In genomic region chr3:11846281-11847034, GRCh38 we compare ENCODE assay signal across 8 cellular contexts. TPM values are rescaled to one million over a fixed set of nuclear protein-coding genes. Genes with fewer than 3 reads are reported as not detected.
DNase-seq lines count a peak whose midpoint lies in the region; ATAC-seq, FAIRE-seq and TF ChIP-seq lines count a peak whose summit lies in the region.

A gene with protein sequence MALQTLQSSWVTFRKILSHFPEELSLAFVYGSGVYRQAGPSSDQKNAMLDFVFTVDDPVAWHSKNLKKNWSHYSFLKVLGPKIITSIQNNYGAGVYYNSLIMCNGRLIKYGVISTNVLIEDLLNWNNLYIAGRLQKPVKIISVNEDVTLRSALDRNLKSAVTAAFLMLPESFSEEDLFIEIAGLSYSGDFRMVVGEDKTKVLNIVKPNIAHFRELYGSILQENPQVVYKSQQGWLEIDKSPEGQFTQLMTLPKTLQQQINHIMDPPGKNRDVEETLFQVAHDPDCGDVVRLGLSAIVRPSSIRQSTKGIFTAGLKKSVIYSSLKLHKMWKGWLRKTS (minus strand): TSS chr3:11846885. CDS start chr3:11846636, 249 bp downstream.

- H3K27ac ChIP-seq in HepG2 (ENCODE audit: extremely low read length, insufficient read depth, low read length): peak within 1 kb of the TSS; percentile 38

- DNase-seq in C1 segment of cervical spinal cord (lab: John Stamatoyannopoulos, UW) (peak; percentile 21 to 92 (median 80)), GM19239 (ENCODE audit: insufficient read length, low spot score) (peak; percentile 78), NCI-H526 (lab: John Stamatoyannopoulos, UW) (peak; percentile 82 to 94), HepG2 (ENCODE audit: low spot score) (peak; percentile 78)
- DNase-seq in activated CD4-positive, alpha-beta T cell treated with anti-CD3 and anti-CD28 coated beads, Interleukin-2, amount 50 U/mL, for 1 hour: peak; percentile 86
- peak; percentile 91 for DNase-seq in stimulated activated CD4-positive, alpha-beta T cell treated with anti-CD3 and anti-CD28 coated beads, Interleukin-4, amount 100 ng/mL, for 1 hour

- under 1% methylated on average over 38 of the region's 58 CpGs for WGBS in HepG2 (ENCODE audit: low lambda C conversion rate)

- FAIRE-seq in GM19239 (lab: Jason Lieb, UNC) (peak; percentile 68), HepG2 (lab: Jason Lieb, UNC) (peak; percentile 64)

- H2AFZ ChIP-seq in HepG2 (ENCODE audit: low read length): peak within 1 kb of the TSS; percentile 87

- in situ Hi-C loops in HepG2 (cut with HindIII; ENCODE audit: extremely low pct_ligation_motif_present, low pct_unique_long_range_greater_than_20kb): no loop called here

- peaks cover 23% of the 10 kb centered on the region for H3K4me1 Mint-ChIP-seq in dendritic cell treated with granulocyte-macrophage colony-stimulating factor and Interleukin-4, amounts not matched to agents 40 ng/mL and 50 ng/mL, for 4 days (ENCODE audit: low read depth)

- H3K9me3 ChIP-seq in HepG2 (ENCODE audit: low read length): no peaks in the 10 kb centered on the region

- H4K20me1 ChIP-seq in HepG2 (ENCODE audit: insufficient read depth, low read length): no peaks in the 10 kb centered on the region

- CTCF ChIA-PET in HepG2 (lab: Yijun Ruan, JAX; ENCODE audit: low intra/inter-chr PET ratio, low total read pairs): no interaction called here

- peak within 1 kb of the TSS; percentile 98 for H3K4me3 Mint-ChIP-seq in dendritic cell treated with granulocyte-macrophage colony-stimulating factor and Interleukin-4, amounts not matched to agents 40 ng/mL and 50 ng/mL, for 4 days

- H3K36me3 Mint-ChIP-seq in dendritic cell treated with granulocyte-macrophage colony-stimulating factor and Interleukin-4, amounts not matched to agents 40 ng/mL and 50 ng/mL, for 4 days (ENCODE audit: low read depth): peaks cover 35% of the 10 kb centered on the region

- peaks cover 11 to 21% of the 10 kb centered on the region in 2 experiments; a peak in 4 of 5 replicates for H3K36me3 ChIP-seq in HepG2 (replicated peaks in 1 of 2; ENCODE audit: control insufficient read depth in 1 of 2, insufficient read depth in 2 of 2, low read length in 2 of 2)

- TF ChIP-seq POLR2A in HepG2 (IDR thresholded peaks at IDR 0.05; ENCODE audit: insufficient read depth in 1 of 2, low read depth in 2 of 2, low read length in 2 of 2): peak; percentile 70 to 97

- H3K27ac Mint-ChIP-seq in dendritic cell treated with granulocyte-macrophage colony-stimulating factor and Interleukin-4, amounts not matched to agents 40 ng/mL and 50 ng/mL, for 4 days: peak within 1 kb of the TSS; percentile 97

- peak within 1 kb of the TSS; percentile 75 to 89 (median 81) for H3K4me3 ChIP-seq in HepG2 (replicated peaks in 1 of 3; ENCODE audit: insufficient read depth in 1 of 3, low read depth in 2 of 3, low read length in 3 of 3)

- ATAC-seq in HG03457 (IDR thresholded peaks at IDR 0.05; ENCODE audit: unreplicated experiment) (peak; percentile 99), HepG2 (peak; percentile 99)

- POLR2A ChIA-PET in HepG2 (lab: Yijun Ruan, JAX): interaction anchor here (1.1 kb wide), 1 partner anchor 21 kb away, joined by 3 read pairs; no protein-coding TSS in a partner anchor

- TF ChIP-seq CTCF in HepG2 (CRISPR knock-in tag; IDR thresholded peaks at IDR 0.05): peak; percentile 99

- H3K9ac ChIP-seq in HepG2 (ENCODE audit: insufficient read depth, low read depth, low read length): peak within 1 kb of the TSS; percentile 74

- no peak for TF ChIP-seq EP300 in HepG2 (IDR thresholded peaks at IDR 0.05; ENCODE audit: low read depth in 2 of 2, low read length in 2 of 2)
- TF ChIP-seq EP300 in HepG2 (CRISPR knock-in tag; IDR thresholded peaks at IDR 0.05; ENCODE audit: borderline replicate concordance): no peak

- H3K79me2 ChIP-seq in HepG2 (ENCODE audit: insufficient read depth, low read length): peaks cover 20% of the 10 kb centered on the region

- intact Hi-C loops in dendritic cell treated with granulocyte-macrophage colony-stimulating factor and Interleukin-4, amounts not matched to agents 40 ng/mL and 50 ng/mL, for 4 days (cut with micrococcal nuclease): no loop called here
- intact Hi-C loops in HepG2 (cut with micrococcal nuclease; ENCODE audit: unreplicated experiment): loop anchor here (5.0 kb wide), 1 partner anchor 189 kb away; no protein-coding TSS in a partner anchor

- H3K9me3 Mint-ChIP-seq in dendritic cell treated with granulocyte-macrophage colony-stimulating factor and Interleukin-4, amounts not matched to agents 40 ng/mL and 50 ng/mL, for 4 days: no peaks in the 10 kb centered on the region

- TF ChIP-seq RAD21 in HepG2 (CRISPR knock-in tag; IDR thresholded peaks at IDR 0.05): peak; percentile 38

- H3K27me3 Mint-ChIP-seq in dendritic cell treated with granulocyte-macrophage colony-stimulating factor and Interleukin-4, amounts not matched to agents 40 ng/mL and 50 ng/mL, for 4 days: peaks cover 9% of the 10 kb centered on the region

- H3K4me1 ChIP-seq in HepG2 (ENCODE audit: insufficient read depth, low read length): peaks cover 27% of the 10 kb centered on the region

- BruUV-seq in HepG2 (replicated peaks; lab: Mats Ljungman, UMichigan): no TSS peak

- peak within 1 kb of the TSS; percentile 87 for H3K4me2 ChIP-seq in HepG2 (ENCODE audit: low read depth, low read length)

- peaks cover 0 to 8% of the 10 kb centered on the region in 2 experiments; a peak in 1 of 5 replicates for H3K27me3 ChIP-seq in HepG2 (ENCODE audit: control insufficient read depth in 1 of 2, insufficient read depth in 2 of 2, low read length in 2 of 2)

TF ChIP-seq in HepG2, 621 proteins besides CTCF, POLR2A, EP300 and RAD21 (continues in another document):
- peak; percentile 91 for TF ChIP-seq POLR2G (IDR thresholded peaks at IDR 0.05; ENCODE audit: low read depth, low read length)
- peak; percentile 69; the same call in 1 of the 2 replicates for TF ChIP-seq ZNF670 (CRISPR knock-in tag; IDR thresholded peaks at IDR 0.05; ENCODE audit: borderline replicate concordance)
- peak; percentile 35; the same call in 1 of the 2 replicates for TF ChIP-seq ZNF136 (CRISPR knock-in tag; IDR thresholded peaks at IDR 0.05; ENCODE audit: low read depth)
- TF ChIP-seq ZNF616 (CRISPR knock-in tag; IDR thresholded peaks at IDR 0.05; ENCODE audit: low read depth): no peak
- TF ChIP-seq ZNF225 (CRISPR knock-in tag; IDR thresholded peaks at IDR 0.05): 0 out of 2 replicates have a peak, but pooled peaks have one; percentile 65
- TF ChIP-seq CCDC6 (CRISPR knock-in tag; IDR thresholded peaks at IDR 0.05): peak; percentile 31; the same call in 1 of the 2 replicates
- TF ChIP-seq KLF12 (CRISPR knock-in tag; IDR thresholded peaks at IDR 0.05; ENCODE audit: borderline replicate concordance): peak; percentile 97
- 0 out of 2 replicates have a peak, but pooled peaks have one; percentile 55 for TF ChIP-seq KLF6 (CRISPR knock-in tag; IDR thresholded peaks at IDR 0.05)
- peak; percentile 94 for TF ChIP-seq KMT2B (CRISPR knock-in tag; IDR thresholded peaks at IDR 0.05)
- TF ChIP-seq ATF7 (IDR thresholded peaks at IDR 0.05): no peak
- 0 out of 2 replicates have a peak, but pooled peaks have one; percentile 66 for TF ChIP-seq ATF7 (CRISPR knock-in tag; IDR thresholded peaks at IDR 0.05)
- peak; percentile 80; the same call in 1 of the 2 replicates for TF ChIP-seq ZNF607 (CRISPR knock-in tag; IDR thresholded peaks at IDR 0.05; ENCODE audit: borderline replicate concordance)
- peak; percentile 54; the same call in 1 of the 2 replicates for TF ChIP-seq NCOA2 (CRISPR knock-in tag; IDR thresholded peaks at IDR 0.05)
- peak; percentile 70; the same call in 1 of the 2 replicates for TF ChIP-seq RXRA (CRISPR knock-in tag; IDR thresholded peaks at IDR 0.05)
- TF ChIP-seq KDM1A (CRISPR knock-in tag; IDR thresholded peaks at IDR 0.05): no peak
- TF ChIP-seq PATZ1 (CRISPR knock-in tag; IDR thresholded peaks at IDR 0.05): no peak

RNA-seq across cellular contexts. Expression of the gene that starts here (rescaled TPM):
- 12.2 and 12.4 TPM in 2 replicates for total RNA-seq in HepG2 (2016; rRNA removed; fragmentation: Illumina TruSeq; extraction: Trizol)
- 9.4 and 10.5 TPM in 2 replicates for total RNA-seq in HepG2 (2016; cell fraction: cytosol; rRNA removed; fragmentation: Illumina TruSeq; extraction: Trizol; ENCODE audit: low read depth)
- 12.4 and 13.7 TPM in 2 replicates for total RNA-seq in HepG2 (2016; cell fraction: insoluble cytoplasmic fraction; rRNA removed; fragmentation: Illumina TruSeq; extraction: Trizol)
- 5.0 and 5.2 TPM in 2 replicates for total RNA-seq in HepG2 (2016; cell fraction: membrane; rRNA removed; fragmentation: Illumina TruSeq; extraction: Trizol)
- total RNA-seq in HepG2 (2016; cell fraction: nucleus; rRNA removed; fragmentation: Illumina TruSeq; extraction: Trizol): 15.9 and 18.9 TPM in 2 replicates
- 9.9 and 11.5 TPM in 2 replicates for polyA plus RNA-seq in HepG2 (2011; rRNA removed)
- 7.4 and 8.1 TPM in 2 replicates for polyA plus RNA-seq in HepG2 (2011; cell fraction: cytosol; rRNA removed)
- 30.8 and 33.0 TPM in 2 replicates for polyA plus RNA-seq in HepG2 (2011; cell fraction: nucleus; rRNA removed)
- polyA plus RNA-seq in HepG2 (2012): 9.2 and 10.5 TPM in 2 replicates
- polyA plus RNA-seq in HepG2 (2016; cell fraction: cytosol; fragmentation: Illumina TruSeq; extraction: Trizol; ENCODE audit: low read depth): 1.5 and 2.1 TPM in 2 replicates
- polyA plus RNA-seq in HepG2 (2016; cell fraction: insoluble cytoplasmic fraction; fragmentation: Illumina TruSeq; extraction: Trizol; ENCODE audit: low read depth): 18.4 and 22.3 TPM in 2 replicates
- 2.8 and 2.9 TPM in 2 replicates for polyA plus RNA-seq in HepG2 (2016; cell fraction: membrane; fragmentation: Illumina TruSeq; extraction: Trizol; ENCODE audit: low read depth)
- polyA plus RNA-seq in HepG2 (2016; cell fraction: nucleus; fragmentation: Illumina TruSeq; extraction: Trizol; ENCODE audit: insufficient read depth, low read depth): 28.9 and 30.0 TPM in 2 replicates
- polyA minus RNA-seq in HepG2 (2011; rRNA and poly(A)+ RNA removed; ENCODE audit: low replicate concordance): 35.1 and 45.0 TPM in 2 replicates
- 5.1 and 11.0 TPM in 2 replicates for polyA minus RNA-seq in HepG2 (2011; cell fraction: cytosol; rRNA and poly(A)+ RNA removed)
- 44.5 and 54.1 TPM in 2 replicates for polyA minus RNA-seq in HepG2 (2011; cell fraction: nucleus; rRNA and poly(A)+ RNA removed)

Comparison
In these comparisons a context has a peak if more than half of its experiments do, and no peak if none do; other contexts are left out.
1. Peak in every context shown above with its lines: DNase-seq, ATAC-seq, H3K4me3 ChIP-seq and H3K27ac ChIP-seq.